In the genomic region with DNA sequence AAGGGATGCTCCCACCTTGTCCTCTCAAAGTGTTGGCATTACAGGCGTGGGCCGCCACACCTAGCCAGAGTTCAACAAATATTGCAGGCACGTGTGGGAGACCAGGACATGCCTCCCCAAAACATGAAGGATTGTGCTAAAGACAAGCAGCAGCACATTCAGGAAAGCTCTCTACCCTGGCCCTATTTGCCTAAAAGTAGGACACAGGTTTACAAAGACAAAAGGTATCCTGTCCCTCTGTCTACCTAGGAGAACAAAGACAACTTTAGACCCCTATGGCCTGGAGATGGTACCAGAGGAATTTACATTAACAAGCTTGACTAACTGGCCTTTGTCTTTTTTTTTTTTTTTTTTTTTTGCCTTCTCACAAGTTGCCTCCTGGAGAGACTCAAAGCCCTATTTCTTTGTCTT, we compare ENCODE assay signal across 9 cellular contexts. TPM values are rescaled to one million over a fixed set of nuclear protein-coding genes. Genes with fewer than 3 reads are reported as not detected.
DNase-seq lines count a peak whose midpoint lies in the region; ATAC-seq and TF ChIP-seq lines count a peak whose summit lies in the region.
"Had no signal": no experiment of that assay in that cellular context is flagged by ENCODE, and none has a peak within 500 bp of the region (broad histone marks: within the 10 kb centered on the region; RNA-seq: fewer than 3 reads in every experiment).

No MANE protein-coding gene starts in this region.

- H3K27me3 ChIP-seq in H7 (ENCODE audit: control insufficient read depth, insufficient read depth, low read length) (no peaks in the 10 kb centered on the region), PC-3 (ENCODE audit: low read length) (no peaks in the 10 kb centered on the region), skeletal muscle satellite cell (ENCODE audit: control insufficient read depth, insufficient read depth, low read length) (peaks cover 27% of the 10 kb centered on the region)

- H3K4me2 ChIP-seq in PC-3 (ENCODE audit: low read length), result peak overlapping the region; percentile 91; the same call in 1 of the 2 replicates
- H3K4me2 ChIP-seq in skeletal muscle satellite cell (ENCODE audit: low read length), result peak overlapping the region; percentile 96

- H3K9me3 ChIP-seq in PC-3 (ENCODE audit: low read length) (no peaks in the 10 kb centered on the region), skeletal muscle satellite cell (replicated peaks; ENCODE audit: low read length) (no peaks in the 10 kb centered on the region)

- H3K4me3 Mint-ChIP-seq in glutamatergic neuron (ENCODE audit: unreplicated experiment), result peak overlapping the region; percentile 87

- intact Hi-C loops in PC-3 (cut with micrococcal nuclease), result no loop called here

- CTCF ChIA-PET in PC-3 (lab: Charles Lee), result interaction anchor here (0.6 to 1.5 kb wide), 3 partner anchors 29 to 685 kb away, joined by 5 to 6 read pairs (median 5); no protein-coding TSS in a partner anchor

- no peaks in the 10 kb centered on the region for H3F3A ChIP-seq in PC-3 (ENCODE audit: low read length, unreplicated experiment)

- peaks cover 3% of the 10 kb centered on the region for H3K9me3 Mint-ChIP-seq in glutamatergic neuron (ENCODE audit: unreplicated experiment)

- peak overlapping the region; percentile 87 for H3K27ac Mint-ChIP-seq in glutamatergic neuron (ENCODE audit: unreplicated experiment)

- H3K27ac ChIP-seq in PC-3 (ENCODE audit: low read length), result no peak overlapping the region

- H3K9ac ChIP-seq in PC-3 (ENCODE audit: low read length), result peak overlapping the region; percentile 94
- H3K9ac ChIP-seq in skeletal muscle satellite cell (ENCODE audit: low read depth, low read length), result peak overlapping the region; percentile 87

- H3K36me3 Mint-ChIP-seq in glutamatergic neuron (ENCODE audit: unreplicated experiment), result no peaks in the 10 kb centered on the region

- H3K27me3 Mint-ChIP-seq in glutamatergic neuron (ENCODE audit: unreplicated experiment), result peaks cover 9% of the 10 kb centered on the region

- no peak for ATAC-seq in PC-3
- no peak for ATAC-seq in GM21529 (IDR thresholded peaks at IDR 0.05; ENCODE audit: unreplicated experiment)
- no peak for ATAC-seq in HG03442 (IDR thresholded peaks at IDR 0.05; ENCODE audit: unreplicated experiment)

- DNase-seq in H7, result peak; percentile 75
- no peak for DNase-seq in PC-3
- no peak for DNase-seq in glutamatergic neuron
- no peak for DNase-seq in NCI-H146 (lab: John Stamatoyannopoulos, UW)
- DNase-seq in activated CD4-positive, CD25-positive, alpha-beta regulatory T cell treated with anti-CD3 and anti-CD28 coated beads, Interleukin-2, amount 50 U/mL, for 72 hours, result no peak

- H3K4me1 ChIP-seq in PC-3 (ENCODE audit: insufficient read depth, low read length), result peaks cover 13% of the 10 kb centered on the region
- peaks cover 9% of the 10 kb centered on the region for H3K4me1 ChIP-seq in skeletal muscle satellite cell (ENCODE audit: control insufficient read depth, insufficient read depth, low read length)

- peaks cover 33% of the 10 kb centered on the region for H3K4me1 Mint-ChIP-seq in glutamatergic neuron (ENCODE audit: low read depth, unreplicated experiment)

- BruUV-seq in PC-3 (replicated peaks; lab: Mats Ljungman, UMichigan), result no TSS peak

- H2AFZ ChIP-seq in PC-3 (ENCODE audit: low read length), result peak overlapping the region; percentile 90

- TF ChIP-seq CTCF in PC-3 (conservative IDR thresholded peaks at IDR 0.05; ENCODE audit: low read depth, low read length) (no peak), glutamatergic neuron (IDR thresholded peaks at IDR 0.05; ENCODE audit: partially characterized antibody, unreplicated experiment) (no peak)

- H3K9me2 ChIP-seq in PC-3 (replicated peaks; ENCODE audit: low read length), result no peaks in the 10 kb centered on the region

- POLR2A ChIA-PET in PC-3 (lab: Charles Lee; ENCODE audit: unreplicated experiment), result interaction anchor here (0.6 kb wide), 1 partner anchor 735 kb away, joined by 6 read pairs; no protein-coding TSS in a partner anchor

- H3K4me3 ChIP-seq in H7 (ENCODE audit: insufficient read depth, low read depth, low read length) (no peak overlapping the region), PC-3 (ENCODE audit: low read length) (peak overlapping the region; percentile 84; the same call in 1 of the 2 replicates), skeletal muscle satellite cell (ENCODE audit: low read length) (no peak overlapping the region)

- H3K36me3 ChIP-seq in H7 (replicated peaks; ENCODE audit: control insufficient read depth, insufficient read depth, low read length) (no peaks in the 10 kb centered on the region), PC-3 (ENCODE audit: low read depth, low read length) (no peaks in the 10 kb centered on the region), skeletal muscle satellite cell (ENCODE audit: insufficient read depth, low read length) (no peaks in the 10 kb centered on the region)

- no peaks in the 10 kb centered on the region for H3K79me2 ChIP-seq in PC-3 (ENCODE audit: low read length)

- no peaks in the 10 kb centered on the region; the same call in 1 of the 2 replicates for H4K20me1 ChIP-seq in PC-3 (ENCODE audit: low read length)

RNA-seq across cellular contexts. Expression of a gene that starts 0.9 kb away (rescaled TPM):
- 13.9 and 17.3 TPM in 2 replicates for total RNA-seq in H7 (2014; rRNA removed; shearing (Covaris generic))
- 3.8 and 7.5 TPM in 2 replicates for total RNA-seq in PC-3 (2014; rRNA removed)
- total RNA-seq in glutamatergic neuron (ENCODE audit: unreplicated experiment), result 45.1 TPM
- total RNA-seq in skeletal muscle satellite cell (2012; rRNA removed), result 3.3 and 3.8 TPM in 2 replicates

RNA-seq across cellular contexts. Expression of a gene that starts 17.4 kb away (rescaled TPM):
- total RNA-seq in H7 (2014; rRNA removed; shearing (Covaris generic)), result not detected in 2 replicates
- total RNA-seq in PC-3 (2014; rRNA removed) (not detected in 2 replicates), glutamatergic neuron (ENCODE audit: unreplicated experiment) (not detected)
- not detected in 2 replicates for total RNA-seq in skeletal muscle satellite cell (2012; rRNA removed)
- total RNA-seq: myocyte had no signal

RNA-seq across cellular contexts. Expression of a gene that starts 30.3 kb away (rescaled TPM):
- 52.0 and 52.4 TPM in 2 replicates for total RNA-seq in H7 (2014; rRNA removed; shearing (Covaris generic))
- total RNA-seq in PC-3 (2014; rRNA removed) (74.2 and 77.0 TPM in 2 replicates), glutamatergic neuron (ENCODE audit: unreplicated experiment) (46.3 TPM)
- total RNA-seq in skeletal muscle satellite cell (2012; rRNA removed), result 83.0 and 94.3 TPM in 2 replicates
